In genomic region chr20:25685276-25686080, GRCh38 we compare ENCODE assay signal across 9 cellular contexts. TPM values are rescaled to one million over a fixed set of nuclear protein-coding genes. Genes with fewer than 3 reads are reported as not detected.
A peak's percentile ranks its signal among the peaks of the same experiment; 100 is the strongest.
DNase-seq lines count a peak whose midpoint lies in the region; ATAC-seq and TF ChIP-seq lines count a peak whose summit lies in the region.
"Had no signal": no experiment of that assay in that cellular context is flagged by ENCODE, and none has a peak within 500 bp of the region (broad histone marks: within the 10 kb centered on the region; RNA-seq: fewer than 3 reads in every experiment).

No MANE protein-coding gene starts in this region.

- ATAC-seq in GM19452 (IDR thresholded peaks at IDR 0.05; ENCODE audit: unreplicated experiment), result peak; percentile 88
- peak; percentile 88 for ATAC-seq in HG03066 (IDR thresholded peaks at IDR 0.05; ENCODE audit: low read depth, unreplicated experiment)
- ATAC-seq in activated T-helper 17 cell treated with anti-CD3 and anti-CD28 coated beads, Interleukin-2, amount 50 U/mL, for 72 hours (replicated peaks), result no peak
- ATAC-seq: CD8-positive, alpha-beta T cell had no signal

- no peak overlapping the region for H3K4me3 Mint-ChIP-seq in activated T-helper 17 cell treated with anti-CD3 and anti-CD28 coated beads, Interleukin-2, amount 50 U/mL, for 72 hours
- H3K4me3 Mint-ChIP-seq: CD8-positive, alpha-beta T cell had no signal

- H3K27ac Mint-ChIP-seq in activated T-helper 17 cell treated with anti-CD3 and anti-CD28 coated beads, Interleukin-2, amount 50 U/mL, for 72 hours, result peak overlapping the region; percentile 56
- H3K27ac Mint-ChIP-seq: CD8-positive, alpha-beta T cell had no signal

- WGBS in lower leg skin, 2 donors, result 85 to 88% methylated on average over 8 to 9 of the region's 9 CpGs

- peaks cover 61% of the 10 kb centered on the region for H3K36me3 Mint-ChIP-seq in activated T-helper 17 cell treated with anti-CD3 and anti-CD28 coated beads, Interleukin-2, amount 50 U/mL, for 72 hours (ENCODE audit: low read depth)

- DNase-seq in GM06990 (ENCODE audit: extremely low read depth, insufficient read length) (no peak), AG08395 (ENCODE audit: low spot score) (no peak), Peyer's patch (no peak), lower leg skin (ENCODE audit: low spot score in 2 of 2) (no peak)
- DNase-seq in activated CD4-positive, alpha-beta T cell treated with anti-CD3 and anti-CD28 coated beads for 4 hours, result no peak

- no peak overlapping the region for H3K4me3 ChIP-seq in GM06990 (replicated peaks; ENCODE audit: low read depth, low read length)
- H3K4me3 ChIP-seq in Peyer's patch, result no peak overlapping the region
- H3K4me3 ChIP-seq in lower leg skin (ENCODE audit: low read depth, poor library complexity, severe bottlenecking), result no peak overlapping the region

- H3K4me1 ChIP-seq in Peyer's patch, result no peaks in the 10 kb centered on the region

- peaks cover 4% of the 10 kb centered on the region for H3K9me3 Mint-ChIP-seq in activated T-helper 17 cell treated with anti-CD3 and anti-CD28 coated beads, Interleukin-2, amount 50 U/mL, for 72 hours
- H3K9me3 Mint-ChIP-seq: CD8-positive, alpha-beta T cell had no signal

- peak; percentile 34 for TF ChIP-seq CTCF in GM06990 (IDR thresholded peaks at IDR 0.05; ENCODE audit: insufficient read depth, low read length, poor library complexity, severe bottlenecking)
- TF ChIP-seq CTCF in Peyer's patch (IDR thresholded peaks at IDR 0.05), result no peak
- TF ChIP-seq CTCF in lower leg skin (IDR thresholded peaks at IDR 0.05), result no peak

- TF ChIP-seq POLR2A in Peyer's patch (IDR thresholded peaks at IDR 0.05) (no peak), lower leg skin (IDR thresholded peaks at IDR 0.05) (no peak)

- intact Hi-C loops in lower leg skin (cut with DNase I; ENCODE audit: low total_unique reads), result no loop called here

- no peak overlapping the region for H3K27ac ChIP-seq in Peyer's patch

- peaks cover 7% of the 10 kb centered on the region for H3K36me3 ChIP-seq in GM06990 (ENCODE audit: control insufficient read depth, insufficient read depth, low read length)
- H3K36me3 ChIP-seq in Peyer's patch, result peaks cover 0 to 24% (median 0%) of the 10 kb centered on the region in 3 donors

- H3K4me1 Mint-ChIP-seq in activated T-helper 17 cell treated with anti-CD3 and anti-CD28 coated beads, Interleukin-2, amount 50 U/mL, for 72 hours, result peaks cover 8% of the 10 kb centered on the region

- no peaks in the 10 kb centered on the region for H3K27me3 ChIP-seq in GM06990 (replicated peaks; ENCODE audit: control insufficient read depth, insufficient read depth, low read length)
- no peaks in the 10 kb centered on the region for H3K27me3 ChIP-seq in Peyer's patch

- H3K27me3 Mint-ChIP-seq in activated T-helper 17 cell treated with anti-CD3 and anti-CD28 coated beads, Interleukin-2, amount 50 U/mL, for 72 hours, result no peaks in the 10 kb centered on the region

- no peaks in the 10 kb centered on the region for H3K9me3 ChIP-seq in Peyer's patch

RNA-seq across cellular contexts. Expression of gene ZNF337, which starts 11.2 kb away (rescaled TPM):
- total RNA-seq in activated T-helper 17 cell treated with anti-CD3 and anti-CD28 coated beads, Interleukin-2, amount 50 U/mL, for 72 hours, result 10 to 100 TPM; 15.0 to 19.3 TPM
- 10 to 100 TPM in 3 of 4 donors, 1 to 10 TPM in 1; 7.9 to 18.1 (median 17.6) TPM for total RNA-seq in Peyer's patch
- 10 to 100 TPM; 10.7 to 18.9 (median 13.4) TPM for total RNA-seq in lower leg skin
